10 cellular contexts compared by ENCODE assay signal in the genomic region with DNA sequence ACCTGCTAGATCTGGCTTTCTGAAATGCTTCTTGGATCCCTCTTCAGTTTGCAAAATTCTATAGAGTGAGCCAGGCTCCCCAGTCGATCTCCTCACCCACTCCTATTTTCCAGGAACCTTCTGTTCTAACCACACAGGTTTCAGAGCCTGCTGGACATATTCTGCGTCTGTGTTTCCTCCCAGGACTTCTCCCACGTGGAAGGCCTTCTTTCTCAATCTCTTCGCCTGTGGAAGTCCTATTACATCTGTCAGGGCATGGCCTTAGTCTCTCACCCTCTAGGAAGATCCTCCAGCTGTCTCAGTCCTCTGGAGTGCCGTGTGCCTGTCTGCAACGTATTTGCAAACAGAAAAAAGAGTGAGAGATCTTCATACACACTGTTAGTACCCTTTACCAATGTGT. TPM values are rescaled to one million over a fixed set of nuclear protein-coding genes. Genes with fewer than 3 reads are reported as not detected.
DNase-seq lines count a peak whose midpoint lies in the region; ATAC-seq, FAIRE-seq and TF ChIP-seq lines count a peak whose summit lies in the region.
"Had no signal": no experiment of that assay in that cellular context is flagged by ENCODE, and none has a peak within 500 bp of the region (broad histone marks: within the 10 kb centered on the region; RNA-seq: fewer than 3 reads in every experiment).

No MANE protein-coding gene starts in this region.

- peak overlapping the region; percentile 5 for H2BK120ac ChIP-seq in H1 (replicated peaks; ENCODE audit: low read depth, low read length)

- in situ Hi-C loops in mammary epithelial cell (cut with MboI; ENCODE audit: low sequenced_read_pairs in 2 of 2) = no loop called here

- H4K5ac ChIP-seq in H1 (ENCODE audit: insufficient read length, low read depth, low read length) = no peak overlapping the region

- H3K36me3 ChIP-seq in mammary epithelial cell (ENCODE audit: insufficient read depth, low read length) = no peaks in the 10 kb centered on the region
- no peaks in the 10 kb centered on the region; a peak in 2 of 8 replicates for H3K36me3 ChIP-seq in H1 (ENCODE audit: control insufficient read depth in 2 of 4, insufficient read depth in 4 of 4, low read length in 3 of 4)
- no peaks in the 10 kb centered on the region for H3K36me3 ChIP-seq in aorta (ENCODE audit: control insufficient read depth in 1 of 2, insufficient read depth in 2 of 2, low read length in 1 of 2)

- no peak for TF ChIP-seq POLR2A in H1 (IDR thresholded peaks at IDR 0.05; ENCODE audit: control extremely low read depth in 1 of 2, low read depth in 2 of 2, low read length in 2 of 2)

- H3K27me3 ChIP-seq in mammary epithelial cell (ENCODE audit: insufficient read depth, low read length) = no peaks in the 10 kb centered on the region
- H3K27me3 ChIP-seq in H1 (replicated peaks in 1 of 4; ENCODE audit: control insufficient read depth in 3 of 4, extremely low read depth in 1 of 4, insufficient read depth in 3 of 4, low read length in 3 of 4) = no peaks in the 10 kb centered on the region
- H3K27me3 ChIP-seq in aorta (ENCODE audit: control insufficient read depth in 1 of 2, insufficient read depth in 2 of 2, low read length in 1 of 2) = no peaks in the 10 kb centered on the region

- WGBS in mammary epithelial cell (ENCODE audit: low coverage, missing lambda C conversion rate) = 36% methylated on average over 6 of the region's 6 CpGs
- 80% methylated on average over 6 of the region's 6 CpGs; no CpG with 5 or more reads in 1 of the 2 experiments for WGBS in H1 (ENCODE audit: extremely low coverage in 1 of 2, insufficient coverage in 1 of 2, insufficient read length in 1 of 2, insufficient replicate concordance in 2 of 2, low coverage in 1 of 2, low lambda C conversion rate in 2 of 2, missing lambda C conversion rate in 1 of 2), 2 experiments
- 5 to 8% methylated on average over 6 of the region's 6 CpGs for WGBS in aorta, 2 donors

- no peak overlapping the region; the same call in 1 of the 2 replicates for H2BK5ac ChIP-seq in H1 (ENCODE audit: low read depth, low read length)

- CTCF ChIA-PET in MCF 10A (lab: Yijun Ruan, JAX) = interaction anchor here (0.6 to 0.7 kb wide), 4 partner anchors 8 to 366 kb away, joined by 3 read pairs; no protein-coding TSS in a partner anchor
- CTCF ChIA-PET in mammary epithelial cell (lab: Charles Lee; ENCODE audit: low non-redundant PET) = no interaction called here
- CTCF ChIA-PET in H1 (lab: Charles Lee; ENCODE audit: partially characterized antibody) = interaction anchor here (1.4 to 1.6 kb wide), 2 partner anchors 26 to 80 kb away, joined by 4 to 5 read pairs; no protein-coding TSS in a partner anchor

- no peaks in the 10 kb centered on the region for H4K20me1 ChIP-seq in mammary epithelial cell (ENCODE audit: insufficient read depth, low read length)
- H4K20me1 ChIP-seq in H1 (replicated peaks in 1 of 2; ENCODE audit: control insufficient read depth in 1 of 2, insufficient read depth in 2 of 2, low read length in 2 of 2) = peaks cover 0 to 10% of the 10 kb centered on the region in 2 experiments

- no peak for TF ChIP-seq RAD21 in H1 (IDR thresholded peaks at IDR 0.05 in 1 of 2, conservative IDR thresholded peaks at IDR 0.05 in 1 of 2; ENCODE audit: low read depth in 2 of 2, low read length in 2 of 2)

- intact Hi-C loops in MCF 10A (cut with micrococcal nuclease) = no loop called here
- intact Hi-C loops in mammary epithelial cell (cut with micrococcal nuclease) = no loop called here
- intact Hi-C loops in aorta (cut with DNase I) = loop anchor here (5.0 to 10.0 kb wide), 5 partner anchors 34 to 1096 kb away; partner anchors contain the start of genes RAB22A (in 1 of the 2) and STX16 (in 1 of the 2)

- no peak for TF ChIP-seq EP300 in H1 (IDR thresholded peaks at IDR 0.05; ENCODE audit: borderline replicate concordance in 1 of 2, low read depth in 2 of 2, low read length in 2 of 2)

- no peak overlapping the region for H4K8ac ChIP-seq in H1 (ENCODE audit: extremely low read depth, insufficient read depth, low read length)

- H3K4me2 ChIP-seq in mammary epithelial cell (ENCODE audit: insufficient read depth, low read depth, low read length) (no peak overlapping the region), H1 (ENCODE audit: insufficient read depth in 1 of 2, low read depth in 2 of 2, low read length in 2 of 2) (no peak overlapping the region)
- H3K4me2 ChIP-seq: PC-9 had no signal

- no peak overlapping the region for H3K56ac ChIP-seq in H1 (replicated peaks; ENCODE audit: insufficient read length, low read depth, low read length)

- no peak for FAIRE-seq in H1 (lab: Jason Lieb, UNC)

- no peak overlapping the region for H3K14ac ChIP-seq in H1 (ENCODE audit: insufficient read length)

- peak overlapping the region; percentile 55 for H3K18ac ChIP-seq in H1 (ENCODE audit: extremely low read depth, low read length)

- BruUV-seq in MCF 10A (replicated peaks; lab: Mats Ljungman, UMichigan) = no TSS peak
- BruUV-seq in mammary epithelial cell (replicated peaks; lab: Mats Ljungman, UMichigan) = no TSS peak

- no peak overlapping the region for H3K9ac ChIP-seq in mammary epithelial cell (ENCODE audit: insufficient read depth, low read length)
- no peak overlapping the region for H3K9ac ChIP-seq in H1 (replicated peaks in 1 of 4; ENCODE audit: extremely low read depth in 1 of 4, low read depth in 3 of 4, low read length in 3 of 4)

- H2BK20ac ChIP-seq in H1 (ENCODE audit: low read length) = no peak overlapping the region

- DNase-seq in MCF 10A (ENCODE audit: unreplicated experiment) (no peak), mammary epithelial cell (no peak), H1 (ENCODE audit: low read depth in 1 of 2, low spot score in 2 of 2) (peak in 1 of 2 experiments; percentile 37), naive B cell (no peak), aorta (peak in 1 of 2 donors; percentile 36)
- DNase-seq: PC-9; stimulated activated naive CD8-positive, alpha-beta T cell treated with anti-CD3 and anti-CD28 coated beads, Interleukin-15, Interleukin-2, amounts not matched to agents 100 U/mL and 50 U/mL, for 24 hours had no signal

- H3K9me3 Mint-ChIP-seq in MCF 10A (ENCODE audit: unreplicated experiment) = no peaks in the 10 kb centered on the region
- no peaks in the 10 kb centered on the region for H3K9me3 Mint-ChIP-seq in naive B cell

- H3K23ac ChIP-seq in H1 (ENCODE audit: insufficient read length) = no peak overlapping the region

- H3K4me1 Mint-ChIP-seq in MCF 10A (ENCODE audit: insufficient read depth, unreplicated experiment) = peaks cover 5% of the 10 kb centered on the region
- peaks cover 9 to 12% (median 9%) of the 10 kb centered on the region in 3 donors for H3K4me1 Mint-ChIP-seq in naive B cell

- peaks cover 7% of the 10 kb centered on the region; the same call in 1 of the 2 replicates for H3K23me2 ChIP-seq in H1 (ENCODE audit: low read depth, low read length)

- dilution Hi-C loops in mammary epithelial cell (cut with HindIII; ENCODE audit: low sequenced_read_pairs) = no loop called here

- H3K27ac Mint-ChIP-seq in MCF 10A (ENCODE audit: low read depth, unreplicated experiment) (peak overlapping the region; percentile 23), naive B cell (peak overlapping the region in 5 of 6 donors; percentile 70 to 88 (median 82))

- H3K27ac ChIP-seq in mammary epithelial cell (ENCODE audit: insufficient read depth, low read depth, low read length) = no peak overlapping the region
- no peak overlapping the region for H3K27ac ChIP-seq in H1 (ENCODE audit: low read depth, low read length)
- peak overlapping the region; percentile 36 to 62 for H3K27ac ChIP-seq in aorta (ENCODE audit: low read depth in 1 of 2, low read length in 2 of 2)
- H3K27ac ChIP-seq: PC-9 had no signal

- no peak overlapping the region for H2AFZ ChIP-seq in mammary epithelial cell (ENCODE audit: low read depth, low read length)
- H2AFZ ChIP-seq in H1 (ENCODE audit: low read length) = no peak overlapping the region
- H2AFZ ChIP-seq: PC-9 had no signal

- peak overlapping the region; percentile 1 for H4K91ac ChIP-seq in H1 (replicated peaks; ENCODE audit: insufficient read length, low read length)

- ATAC-seq in naive B cell (ENCODE audit: low read depth in 2 of 2) (no peak), aorta (ENCODE audit: low FRiP score) (peak; percentile 36), GM21825 (IDR thresholded peaks at IDR 0.05; ENCODE audit: unreplicated experiment) (no peak), GM19328 (IDR thresholded peaks at IDR 0.05; ENCODE audit: unreplicated experiment) (no peak), HG03342 (IDR thresholded peaks at IDR 0.05; ENCODE audit: unreplicated experiment) (no peak)
- ATAC-seq: stimulated activated naive CD8-positive, alpha-beta T cell treated with anti-CD3 and anti-CD28 coated beads, Interleukin-15, Interleukin-2, amounts not matched to agents 100 U/mL and 50 U/mL, for 24 hours had no signal

- H2BK15ac ChIP-seq in H1 (ENCODE audit: low read length) = 0 out of 2 replicates have a peak overlapping the region, but pooled peaks have one; percentile 4

- peaks cover 7% of the 10 kb centered on the region for H3K36me3 Mint-ChIP-seq in MCF 10A (ENCODE audit: insufficient read depth, unreplicated experiment)
- H3K36me3 Mint-ChIP-seq in naive B cell = no peaks in the 10 kb centered on the region

- H3K9me3 ChIP-seq in mammary epithelial cell (replicated peaks; ENCODE audit: insufficient read depth, low read length) = no peaks in the 10 kb centered on the region
- H3K9me3 ChIP-seq in H1 (ENCODE audit: insufficient read depth in 2 of 2, low read depth in 1 of 2, low read length in 1 of 2) = no peaks in the 10 kb centered on the region
- H3K9me3 ChIP-seq in aorta (ENCODE audit: control insufficient read depth, low read length) = no peaks in the 10 kb centered on the region

- 0 out of 2 replicates have a peak, but pooled peaks cover 4% of the 10 kb centered on the region for H3K79me1 ChIP-seq in H1 (ENCODE audit: low read depth, low read length)

- no peak overlapping the region for H3K4ac ChIP-seq in H1 (replicated peaks; ENCODE audit: insufficient read length, low read depth, low read length)

- H3K79me2 ChIP-seq in mammary epithelial cell (ENCODE audit: insufficient read depth, low read length) (no peaks in the 10 kb centered on the region), H1 (ENCODE audit: control insufficient read depth in 1 of 2, insufficient read depth in 2 of 2, low read length in 2 of 2) (no peaks in the 10 kb centered on the region; a peak in 1 of 4 replicates)

- POLR2A ChIA-PET in MCF 10A (lab: Yijun Ruan, JAX) = interaction anchor here (0.8 kb wide), 1 partner anchor 39 kb away, joined by 6 read pairs; no protein-coding TSS in a partner anchor
- POLR2A ChIA-PET in H1 (lab: Charles Lee; ENCODE audit: partially characterized antibody) = interaction anchor here (0.9 to 5.4 kb wide), 6 partner anchors 10 to 53 kb away, joined by 3 to 28 read pairs (median 6); no protein-coding TSS in a partner anchor

- no peak overlapping the region for H2BK12ac ChIP-seq in H1 (ENCODE audit: low read depth, low read length)

- TF ChIP-seq CTCF in MCF 10A (IDR thresholded peaks at IDR 0.05; ENCODE audit: unreplicated experiment) (no peak), mammary epithelial cell (conservative IDR thresholded peaks at IDR 0.05 in 1 of 2, IDR thresholded peaks at IDR 0.05 in 1 of 2; ENCODE audit: extremely low read depth in 1 of 2, insufficient read depth in 1 of 2, low read depth in 1 of 2, low read length in 2 of 2) (no peak), H1 (IDR thresholded peaks at IDR 0.05; ENCODE audit: control extremely low read depth in 1 of 3, insufficient read depth in 1 of 3, low read depth in 1 of 3, low read length in 3 of 3) (no peak)

- H3K4me1 ChIP-seq in mammary epithelial cell (ENCODE audit: insufficient read depth, low read length) = no peaks in the 10 kb centered on the region
- H3K4me1 ChIP-seq in H1 (replicated peaks in 1 of 4; ENCODE audit: control insufficient read depth in 3 of 4, insufficient read depth in 4 of 4, low read length in 3 of 4) = peaks cover 3 to 24% (median 17%) of the 10 kb centered on the region in 4 experiments
- H3K4me1 ChIP-seq in aorta (ENCODE audit: control insufficient read depth in 1 of 2, insufficient read depth in 2 of 2, low read length in 2 of 2) = no peaks in the 10 kb centered on the region

- H3K4me3 ChIP-seq in mammary epithelial cell (replicated peaks in 1 of 3; ENCODE audit: insufficient read depth in 1 of 3, low read depth in 2 of 3, low read length in 3 of 3) (no peak overlapping the region), H1 (ENCODE audit: extremely low read depth in 1 of 4, insufficient read depth in 2 of 4, low read depth in 3 of 4, low read length in 4 of 4) (no peak overlapping the region), aorta (ENCODE audit: low read length in 2 of 2) (no peak overlapping the region)
- H3K4me3 ChIP-seq: PC-9 had no signal

- H3K4me3 Mint-ChIP-seq in MCF 10A (ENCODE audit: unreplicated experiment) = peak overlapping the region; percentile 25
- H3K4me3 Mint-ChIP-seq in naive B cell = peak overlapping the region in 7 of 8 donors; percentile 12 to 70 (median 45)

- no peak overlapping the region; the same call in 1 of the 2 replicates for H2AK5ac ChIP-seq in H1 (ENCODE audit: low read depth, low read length)

- H3K27me3 Mint-ChIP-seq in MCF 10A (ENCODE audit: insufficient read depth, unreplicated experiment) (no peaks in the 10 kb centered on the region), naive B cell (no peaks in the 10 kb centered on the region)

RNA-seq across cellular contexts. Expression of gene NPEPL1, which starts 1.7 kb away (rescaled TPM):
- total RNA-seq in MCF 10A (2022) = 23.4 and 25.8 TPM in 2 replicates
- 10 to 100 TPM; 16.2 to 17.0 TPM for total RNA-seq in mammary epithelial cell
- 1.0 TPM for polyA plus RNA-seq in mammary epithelial cell
- 1.4 TPM for polyA minus RNA-seq in mammary epithelial cell
- total RNA-seq in H1 (2021; fragmentation: NEBNext Ultra II Directional; extraction: Animal tissue kit (Norgen Biotek cat#: 25700)) = 26.7 and 26.8 TPM in 2 replicates
- 12.4 and 26.3 TPM in 2 replicates for polyA plus RNA-seq in H1 (2011; rRNA removed)
- 20.2 TPM for polyA plus RNA-seq in H1 (2011; cell fraction: cytosol; rRNA removed)
- polyA plus RNA-seq in H1 (2011; cell fraction: nucleus; rRNA removed) = 166 TPM
- polyA plus RNA-seq in H1 (2012, experiment 1 of 2) = 30.4 to 43.7 TPM (median 40.6 TPM) in 4 replicates
- polyA plus RNA-seq in H1 (2012, experiment 2 of 2) = 20.7 TPM
- polyA plus RNA-seq in H1 (2013, experiment 1 of 2) = 16.9 TPM
- polyA plus RNA-seq in H1 (2013, experiment 2 of 2) = 14.3 TPM
- 7.0 and 9.4 TPM in 2 replicates for polyA minus RNA-seq in H1 (2011; rRNA and poly(A)+ RNA removed)
- polyA minus RNA-seq in H1 (2011; cell fraction: cytosol; rRNA and poly(A)+ RNA removed) = 9.7 TPM
- polyA minus RNA-seq in H1 (2011; cell fraction: nucleus; rRNA and poly(A)+ RNA removed) = 37.9 TPM
- polyA plus RNA-seq in naive B cell (ENCODE audit: low read depth in 6 of 6) = 1 to 10 TPM; 4.2 to 8.4 (median 6.0) TPM
- total RNA-seq in aorta = 10 to 100 TPM; 22.1 to 53.1 TPM
- 10 to 100 TPM; 14.7 to 92.8 TPM for polyA plus RNA-seq in aorta

RNA-seq across cellular contexts. Expression of gene STX16, which starts 39.8 kb away (rescaled TPM):
- total RNA-seq in MCF 10A (2022) (93.3 and 108 TPM in 2 replicates), mammary epithelial cell (10 to 100 TPM; 34.7 to 71.7 TPM), aorta (10 to 100 TPM; 48.7 to 75.7 TPM)
- polyA plus RNA-seq in mammary epithelial cell (29.5 TPM), H1 (2011; rRNA removed) (45.2 and 45.3 TPM in 2 replicates), naive B cell (ENCODE audit: low read depth in 6 of 6) (10 to 100 TPM; 15.7 to 35.7 (median 20.8) TPM), aorta (10 to 100 TPM; 17.9 to 70.6 TPM)
- 34.2 TPM for polyA minus RNA-seq in mammary epithelial cell
- 61.6 and 64.4 TPM in 2 replicates for total RNA-seq in H1 (2021; fragmentation: NEBNext Ultra II Directional; extraction: Animal tissue kit (Norgen Biotek cat#: 25700))
- polyA plus RNA-seq in H1 (2011; cell fraction: cytosol; rRNA removed) = 87.2 TPM
- 65.1 TPM for polyA plus RNA-seq in H1 (2011; cell fraction: nucleus; rRNA removed)
- 67.7 to 88.0 TPM (median 78.0 TPM) in 4 replicates for polyA plus RNA-seq in H1 (2012, experiment 1 of 2)
- 9.0 TPM for polyA plus RNA-seq in H1 (2012, experiment 2 of 2)
- 60.8 TPM for polyA plus RNA-seq in H1 (2013, experiment 1 of 2)
- 50.5 TPM for polyA plus RNA-seq in H1 (2013, experiment 2 of 2)
- polyA minus RNA-seq in H1 (2011; rRNA and poly(A)+ RNA removed) = 45.0 and 48.5 TPM in 2 replicates
- polyA minus RNA-seq in H1 (2011; cell fraction: cytosol; rRNA and poly(A)+ RNA removed) = 32.7 TPM
- polyA minus RNA-seq in H1 (2011; cell fraction: nucleus; rRNA and poly(A)+ RNA removed) = 46.7 TPM

Comparison
In these comparisons a context has a peak if more than half of its experiments do, and no peak if none do; other contexts are left out.
1. H3K27ac ChIP-seq: peak in aorta (2 of 2); none in mammary epithelial cell (single experiment) and H1 (single experiment).
2. intact Hi-C loops: an anchor here in aorta (5.0 to 10.0 kb wide); none called in MCF 10A and mammary epithelial cell.